ENCODE assay signal across 18 cellular contexts in the genomic region with DNA sequence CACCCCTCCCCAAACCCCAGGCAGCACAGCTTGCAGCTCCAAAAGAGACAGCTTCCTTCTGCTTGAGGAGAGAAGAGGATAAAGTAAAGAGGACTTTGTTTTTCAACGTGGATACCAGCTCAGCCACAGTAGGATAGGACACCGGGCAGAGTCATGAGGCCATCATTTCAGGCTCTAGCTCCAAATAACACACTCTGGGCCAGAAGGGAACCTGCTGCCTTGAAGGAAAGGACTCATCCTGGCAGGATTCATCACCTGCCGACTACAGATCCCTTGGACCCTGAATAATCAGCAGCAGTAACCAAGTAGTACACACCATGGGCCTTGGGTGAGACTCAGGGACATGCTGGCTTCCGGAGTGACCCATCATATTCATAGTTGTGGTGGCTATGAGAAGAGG. TPM values are rescaled to one million over a fixed set of nuclear protein-coding genes. Genes with fewer than 3 reads are reported as not detected.
DNase-seq lines count a peak whose midpoint lies in the region; ATAC-seq and TF ChIP-seq lines count a peak whose summit lies in the region.
"Had no signal": no experiment of that assay in that cellular context is flagged by ENCODE, and none has a peak within 500 bp of the region (broad histone marks: within the 10 kb centered on the region; RNA-seq: fewer than 3 reads in every experiment).

No MANE protein-coding gene starts in this region.

- DNase-seq in activated CD8-positive, alpha-beta memory T cell treated with anti-CD3 and anti-CD28 coated beads, Interleukin-2, amount 10 ng/mL, durations not matched to agents 7 days and 5 days: peak; percentile 1
- no peak for DNase-seq in activated CD8-positive, alpha-beta memory T cell treated with anti-CD3 and anti-CD28 coated beads, Interleukin-2, amount 50 U/mL, for 4 hours
- DNase-seq in islet precursor cell (peak; percentile 30), vagina (ENCODE audit: extremely low spot score in 2 of 2) (peak; percentile 61 to 62), NCI-H748 (lab: John Stamatoyannopoulos, UW; ENCODE audit: unreplicated experiment) (no peak)
- DNase-seq: AML-193; Caco-2; Calu3; CD4-positive, alpha-beta T cell; CD8-positive, alpha-beta T cell; DMS79 treated with DMSO at 0.1 percent for 48 hours; GF-D8 had no signal

- intact Hi-C loops in vagina (cut with DNase I): no loop called here

- H3K4me3 ChIP-seq in vagina: no peak overlapping the region
- H3K4me3 ChIP-seq: A549; BLaER1 treated with 17β-estradiol and CSF1 and Interleukin-3, amounts not matched to agents 10 nM and 100 nM had no signal

- H3K27me3 ChIP-seq in vagina: no peaks in the 10 kb centered on the region
- H3K27me3 ChIP-seq: BLaER1 treated with 17β-estradiol and CSF1 and Interleukin-3, amounts not matched to agents 10 nM and 100 nM had no signal

- TF ChIP-seq POLR2A in vagina (IDR thresholded peaks at IDR 0.05): no peak

- no peak overlapping the region for H3K27ac ChIP-seq in vagina
- H3K27ac ChIP-seq: 22Rv1; A549; BLaER1 treated with 17β-estradiol and CSF1 and Interleukin-3, amounts not matched to agents 10 nM and 100 nM; C4-2B had no signal

- H3K36me3 Mint-ChIP-seq in activated CD8-positive, alpha-beta memory T cell treated with anti-CD3 and anti-CD28 coated beads, Interleukin-2, amount 10 ng/mL, durations not matched to agents 7 days and 5 days: no peaks in the 10 kb centered on the region
- H3K36me3 Mint-ChIP-seq: CD8-positive, alpha-beta T cell had no signal

- H3K36me3 ChIP-seq in vagina: no peaks in the 10 kb centered on the region
- H3K36me3 ChIP-seq: BLaER1 treated with 17β-estradiol and CSF1 and Interleukin-3, amounts not matched to agents 10 nM and 100 nM had no signal

- no peak overlapping the region for H3K4me3 Mint-ChIP-seq in activated CD8-positive, alpha-beta memory T cell treated with anti-CD3 and anti-CD28 coated beads, Interleukin-2, amount 10 ng/mL, durations not matched to agents 7 days and 5 days
- H3K4me3 Mint-ChIP-seq: B cell; CD4-positive, alpha-beta T cell; CD8-positive, alpha-beta T cell had no signal

- no peak overlapping the region for H3K27ac Mint-ChIP-seq in activated CD8-positive, alpha-beta memory T cell treated with anti-CD3 and anti-CD28 coated beads, Interleukin-2, amount 10 ng/mL, durations not matched to agents 7 days and 5 days
- H3K27ac Mint-ChIP-seq: B cell; CD4-positive, alpha-beta T cell; CD8-positive, alpha-beta T cell had no signal

- H3K9me3 ChIP-seq in vagina: no peaks in the 10 kb centered on the region
- H3K9me3 ChIP-seq: A549, Caco-2 had no signal

- H3K4me1 Mint-ChIP-seq in activated CD8-positive, alpha-beta memory T cell treated with anti-CD3 and anti-CD28 coated beads, Interleukin-2, amount 10 ng/mL, durations not matched to agents 7 days and 5 days: no peaks in the 10 kb centered on the region

- no peak for ATAC-seq in activated CD8-positive, alpha-beta memory T cell treated with anti-CD3 and anti-CD28 coated beads, Interleukin-2, amount 10 ng/mL, durations not matched to agents 7 days and 5 days
- no peak for ATAC-seq in HG03457 (IDR thresholded peaks at IDR 0.05; ENCODE audit: unreplicated experiment)
- ATAC-seq: A549; CD8-positive, alpha-beta T cell had no signal

- no peaks in the 10 kb centered on the region for H3K4me1 ChIP-seq in vagina
- H3K4me1 ChIP-seq: A549; BLaER1 treated with 17β-estradiol and CSF1 and Interleukin-3, amounts not matched to agents 10 nM and 100 nM; Caco-2 had no signal

- CTCF ChIA-PET in activated CD8-positive, alpha-beta memory T cell treated with anti-CD3 and anti-CD28 coated beads, Interleukin-2, amount 10 ng/mL, durations not matched to agents 7 days and 5 days (lab: Charles Lee): no interaction called here

- no peak for TF ChIP-seq CTCF in vagina (IDR thresholded peaks at IDR 0.05)

- peaks cover 10% of the 10 kb centered on the region for H3K27me3 Mint-ChIP-seq in activated CD8-positive, alpha-beta memory T cell treated with anti-CD3 and anti-CD28 coated beads, Interleukin-2, amount 10 ng/mL, durations not matched to agents 7 days and 5 days
- H3K27me3 Mint-ChIP-seq: CD4-positive, alpha-beta T cell had no signal

- no peaks in the 10 kb centered on the region for H3K9me3 Mint-ChIP-seq in activated CD8-positive, alpha-beta memory T cell treated with anti-CD3 and anti-CD28 coated beads, Interleukin-2, amount 10 ng/mL, durations not matched to agents 7 days and 5 days (ENCODE audit: low read depth)
- H3K9me3 Mint-ChIP-seq: CD4-positive, alpha-beta T cell; CD8-positive, alpha-beta T cell had no signal

RNA-seq across cellular contexts. Expression of a gene that starts 10.4 kb away (rescaled TPM):
- 1 to 10 TPM; 1.1 to 3.7 TPM for total RNA-seq in activated CD8-positive, alpha-beta memory T cell treated with anti-CD3 and anti-CD28 coated beads, Interleukin-2, amount 10 ng/mL, durations not matched to agents 7 days and 5 days
- total RNA-seq in vagina: 42.5 TPM

RNA-seq across cellular contexts. Expression of a gene that starts 44.3 kb away (rescaled TPM):
- total RNA-seq in activated CD8-positive, alpha-beta memory T cell treated with anti-CD3 and anti-CD28 coated beads, Interleukin-2, amount 10 ng/mL, durations not matched to agents 7 days and 5 days: 1 to 10 TPM; 6.4 to 6.8 TPM
- total RNA-seq in vagina: 47.1 TPM

Comparison
In these comparisons a context has a peak if more than half of its experiments do, and no peak if none do; other contexts are left out.
1. DNase-seq: peak in activated CD8-positive, alpha-beta memory T cell treated with anti-CD3 and anti-CD28 coated beads, Interleukin-2, amount 10 ng/mL, durations not matched to agents 7 days and 5 days (single experiment), islet precursor cell (single experiment) and vagina (2 of 2); none in activated CD8-positive, alpha-beta memory T cell treated with anti-CD3 and anti-CD28 coated beads, Interleukin-2, amount 50 U/mL, for 4 hours (single experiment) and NCI-H748 (single experiment).